In genomic region chr16:51402239-51402638, GRCh38 we compare ENCODE assay signal across 28 cellular contexts.
"Had no signal": no experiment of that assay in that cellular context is flagged by ENCODE, and none has a peak within 500 bp of the region (broad histone marks: within the 10 kb centered on the region; RNA-seq: fewer than 3 reads in every experiment).

No MANE protein-coding gene starts in this region.

- H3K27me3 Mint-ChIP-seq: activated CD4-positive, alpha-beta memory T cell treated with anti-CD3 and anti-CD28 coated beads for 36 hours; activated CD4-positive, alpha-beta T cell treated with anti-CD3 and anti-CD28 coated beads for 36 hours; activated naive CD4-positive, alpha-beta T cell treated with anti-CD3 and anti-CD28 coated beads, Interleukin-2, amount 10 ng/mL, durations not matched to agents 7 days and 5 days; activated naive CD8-positive, alpha-beta T cell; activated naive CD8-positive, alpha-beta T cell treated with anti-CD3 and anti-CD28 coated beads, Interleukin-2, amount 50 U/mL, for 24 hours had no signal

- H3K4me3 Mint-ChIP-seq: activated CD4-positive, alpha-beta memory T cell treated with anti-CD3 and anti-CD28 coated beads for 36 hours; activated CD4-positive, alpha-beta T cell treated with anti-CD3 and anti-CD28 coated beads for 36 hours; activated naive CD4-positive, alpha-beta T cell treated with anti-CD3 and anti-CD28 coated beads, Interleukin-2, amount 10 ng/mL, durations not matched to agents 7 days and 5 days; activated naive CD8-positive, alpha-beta T cell; activated naive CD8-positive, alpha-beta T cell treated with anti-CD3 and anti-CD28 coated beads, Interleukin-2, amount 50 U/mL, for 24 hours; activated T-cell treated with anti-CD3 and anti-CD28 coated beads, Interleukin-2, amount 50 U/mL, for 4 hours; T-helper 1 cell treated with Interleukin-12 subunit alpha and Interleukin-12 subunit beta and Interleukin-4 antibody, amounts not matched to agents 30 μg/mL and 1 μg/mL, for 36 hours; T-helper 2 cell treated with Interferon-gamma antibody and Interleukin-4, amounts not matched to agents 5 μg/mL and 100 μg/mL, for 36 hours had no signal

- H3K4me3 ChIP-seq: ascending aorta, breast epithelium, SJCRH30, SK-N-MC had no signal

- DNase-seq: activated CD4-positive, alpha-beta memory T cell treated with anti-CD3 and anti-CD28 coated beads for 36 hours; activated CD4-positive, alpha-beta T cell treated with anti-CD3 and anti-CD28 coated beads for 36 hours; activated CD4-positive, alpha-beta T cell treated with anti-CD3 and anti-CD28 coated beads, Interleukin-2, amount 50 U/mL, for 1 hour; activated CD8-positive, alpha-beta memory T cell treated with anti-CD3 and anti-CD28 coated beads, Interleukin-2, amount 50 U/mL, for 4 hours; activated effector memory CD4-positive, alpha-beta T cell treated with Interleukin-2 at 50 U/mL for 16 hours; activated naive CD4-positive, alpha-beta T cell treated with anti-CD3 and anti-CD28 coated beads, Interleukin-2, amount 10 ng/mL, durations not matched to agents 7 days and 5 days; activated naive CD8-positive, alpha-beta T cell treated with anti-CD3 and anti-CD28 coated beads, Interleukin-2, amount 50 U/mL, for 24 hours; activated T-cell treated with anti-CD3 and anti-CD28 coated beads for 4 hours; activated T-cell treated with anti-CD3 and anti-CD28 coated beads, Interleukin-2, amount 50 U/mL, for 4 hours; amygdala; MM.1S; MV-4-11; NCI-H1092; NCI-H1436 treated with DMSO at 0.1 percent for 48 hours; NCI-H1694 treated with DMSO at 0.1 percent for 48 hours; NCI-H2029; NCI-H510A treated with DMSO at 0.1 percent for 48 hours; SHP77; SJCRH30 had no signal

- ATAC-seq: activated CD4-positive, alpha-beta T cell treated with anti-CD3 and anti-CD28 coated beads for 36 hours; activated naive CD8-positive, alpha-beta T cell treated with anti-CD3 and anti-CD28 coated beads, Interleukin-2, amount 50 U/mL, for 24 hours; activated T-cell treated with anti-CD3 and anti-CD28 coated beads, Interleukin-2, amount 50 U/mL, for 4 hours; Panc1 had no signal

- FAIRE-seq: TTC549 had no signal

- H3K9me3 ChIP-seq: ascending aorta, SJCRH30 had no signal

- H3K27ac Mint-ChIP-seq: activated CD4-positive, alpha-beta memory T cell treated with anti-CD3 and anti-CD28 coated beads for 36 hours; activated CD4-positive, alpha-beta T cell treated with anti-CD3 and anti-CD28 coated beads for 36 hours; activated naive CD4-positive, alpha-beta T cell treated with anti-CD3 and anti-CD28 coated beads, Interleukin-2, amount 10 ng/mL, durations not matched to agents 7 days and 5 days; activated naive CD8-positive, alpha-beta T cell; activated naive CD8-positive, alpha-beta T cell treated with anti-CD3 and anti-CD28 coated beads, Interleukin-2, amount 50 U/mL, for 24 hours; T-helper 1 cell treated with Interleukin-12 subunit alpha and Interleukin-12 subunit beta and Interleukin-4 antibody, amounts not matched to agents 30 μg/mL and 1 μg/mL, for 36 hours; T-helper 2 cell treated with Interferon-gamma antibody and Interleukin-4, amounts not matched to agents 5 μg/mL and 100 μg/mL, for 36 hours had no signal

- H3K9ac ChIP-seq: KMS-11 had no signal

- H3K36me3 ChIP-seq: ascending aorta, breast epithelium, SJCRH30 had no signal

- H3K27me3 ChIP-seq: ascending aorta, breast epithelium, SJCRH30 had no signal

- H3K36me3 Mint-ChIP-seq: activated CD4-positive, alpha-beta memory T cell treated with anti-CD3 and anti-CD28 coated beads for 36 hours; activated naive CD4-positive, alpha-beta T cell treated with anti-CD3 and anti-CD28 coated beads, Interleukin-2, amount 10 ng/mL, durations not matched to agents 7 days and 5 days; activated naive CD8-positive, alpha-beta T cell had no signal

- H3K4me1 Mint-ChIP-seq: activated CD4-positive, alpha-beta T cell treated with anti-CD3 and anti-CD28 coated beads for 36 hours; activated naive CD4-positive, alpha-beta T cell treated with anti-CD3 and anti-CD28 coated beads, Interleukin-2, amount 10 ng/mL, durations not matched to agents 7 days and 5 days; activated naive CD8-positive, alpha-beta T cell treated with anti-CD3 and anti-CD28 coated beads, Interleukin-2, amount 50 U/mL, for 24 hours had no signal

- H3K4me1 ChIP-seq: ascending aorta, breast epithelium, SJCRH30 had no signal

- H3K27ac ChIP-seq: ascending aorta, breast epithelium, KMS-11, SJCRH30, SK-N-MC had no signal

- H3K4me2 ChIP-seq: KMS-11 had no signal
